Comparison of ENCODE assay signal across 29 cellular contexts in genomic region chr15:95664435-95664834, GRCh38.
DNase-seq lines count a peak whose midpoint lies in the region; ATAC-seq, FAIRE-seq and TF ChIP-seq lines count a peak whose summit lies in the region.
"Had no signal": no experiment of that assay in that cellular context is flagged by ENCODE, and none has a peak within 500 bp of the region (broad histone marks: within the 10 kb centered on the region; RNA-seq: fewer than 3 reads in every experiment).

No MANE protein-coding gene starts in this region.

- H4K20me1 ChIP-seq in HepG2 (ENCODE audit: insufficient read depth, low read length), result no peaks in the 10 kb centered on the region
- H4K20me1 ChIP-seq in fibroblast of lung (ENCODE audit: control insufficient read depth, extremely low read depth, insufficient read depth, low read length), result no peaks in the 10 kb centered on the region

- no peak overlapping the region for H3K4me2 ChIP-seq in HepG2 (ENCODE audit: low read depth, low read length)
- peak overlapping the region; percentile 20 for H3K4me2 ChIP-seq in fibroblast of lung (ENCODE audit: extremely low read depth, insufficient read depth, low read length)
- H3K4me2 ChIP-seq: A549 had no signal

- H3K9me3 ChIP-seq in liver (ENCODE audit: control insufficient read depth in 4 of 4, low read length in 3 of 4), result no peaks in the 10 kb centered on the region
- H3K9me3 ChIP-seq in HepG2 (ENCODE audit: low read length), result peaks cover 54% of the 10 kb centered on the region
- H3K9me3 ChIP-seq in fibroblast of lung (ENCODE audit: control insufficient read depth, insufficient read depth, low read depth, low read length), result no peaks in the 10 kb centered on the region
- no peaks in the 10 kb centered on the region for H3K9me3 ChIP-seq in tibial nerve

- H3K4me1 ChIP-seq in liver (ENCODE audit: control insufficient read depth in 4 of 4, insufficient read depth in 4 of 4, low read length in 3 of 4), result peaks cover 6 to 41% (median 31%) of the 10 kb centered on the region in 4 donors
- H3K4me1 ChIP-seq in HepG2 (ENCODE audit: insufficient read depth, low read length), result no peaks in the 10 kb centered on the region
- peaks cover 8% of the 10 kb centered on the region for H3K4me1 ChIP-seq in fibroblast of lung (ENCODE audit: control insufficient read depth, extremely low read depth, insufficient read depth, low read length)
- H3K4me1 ChIP-seq in tibial nerve, result peaks cover 0 to 48% (median 8%) of the 10 kb centered on the region in 4 donors
- H3K4me1 ChIP-seq: A549 had no signal

- peak overlapping the region in 1 of 3 donors; percentile 7 for H3K4me3 ChIP-seq in liver (ENCODE audit: low read depth in 1 of 3, low read length in 3 of 3)
- no peak overlapping the region for H3K4me3 ChIP-seq in HepG2 (replicated peaks in 1 of 3; ENCODE audit: insufficient read depth in 1 of 3, low read depth in 2 of 3, low read length in 3 of 3)
- no peak overlapping the region for H3K4me3 ChIP-seq in fibroblast of lung (replicated peaks in 1 of 4; ENCODE audit: control extremely low read depth in 1 of 4, insufficient read depth in 1 of 4, low read depth in 3 of 4, low read length in 4 of 4)
- H3K4me3 ChIP-seq in tibial nerve, result no peak overlapping the region
- H3K4me3 ChIP-seq: A549 had no signal

- peak; percentile 39 to 65 for TF ChIP-seq RAD21 in liver (IDR thresholded peaks at IDR 0.05)
- no peak for TF ChIP-seq RAD21 in HepG2 (CRISPR knock-in tag; IDR thresholded peaks at IDR 0.05)

- H3K4me1 Mint-ChIP-seq in neural crest cell, result peaks cover 47% of the 10 kb centered on the region
- H3K4me1 Mint-ChIP-seq: stimulated activated naive B cell treated with anti-CD40 and anti-IgM and Interleukin-4, amounts not matched to agents 10 μg/mL and 1 μg/mL and 100 μg/mL, for 72 hours had no signal

- ATAC-seq in HepG2 (no peak), GM18511 (IDR thresholded peaks at IDR 0.05; ENCODE audit: unreplicated experiment) (no peak)
- no peak for ATAC-seq in activated CD4-positive, CD25-positive, alpha-beta regulatory T cell treated with anti-CD3 and anti-CD28 coated beads, Interleukin-2, amount 50 U/mL, for 24 hours
- ATAC-seq: A549; naive thymus-derived CD4-positive, alpha-beta T cell; stimulated activated naive B cell treated with anti-CD40 and anti-IgM and Interleukin-4, amounts not matched to agents 10 μg/mL and 1 μg/mL and 100 μg/mL, for 72 hours had no signal

- in situ Hi-C loops in HepG2 (cut with HindIII; ENCODE audit: extremely low pct_ligation_motif_present, low pct_unique_long_range_greater_than_20kb), result no loop called here

- H3K9me3 Mint-ChIP-seq in neural crest cell, result no peaks in the 10 kb centered on the region
- H3K9me3 Mint-ChIP-seq: activated CD4-positive, alpha-beta T cell treated with anti-CD3 and anti-CD28 coated beads, Interleukin-2, amount 10 ng/mL, durations not matched to agents 24 days and 14 days; CD4-positive, alpha-beta T cell; naive thymus-derived CD4-positive, alpha-beta T cell; type B pancreatic cell had no signal

- POLR2A ChIA-PET in HepG2 (lab: Yijun Ruan, JAX), result no interaction called here

- H3K36me3 ChIP-seq in liver (ENCODE audit: control insufficient read depth in 4 of 4, insufficient read depth in 3 of 4, low read depth in 1 of 4, low read length in 3 of 4) (no peaks in the 10 kb centered on the region), HepG2 (replicated peaks in 1 of 2; ENCODE audit: control insufficient read depth in 1 of 2, insufficient read depth in 2 of 2, low read length in 2 of 2) (no peaks in the 10 kb centered on the region), fibroblast of lung (ENCODE audit: control insufficient read depth, insufficient read depth, low read length) (no peaks in the 10 kb centered on the region), tibial nerve (no peaks in the 10 kb centered on the region)

- TF ChIP-seq POLR2A in HepG2 (IDR thresholded peaks at IDR 0.05; ENCODE audit: insufficient read depth in 1 of 2, low read depth in 2 of 2, low read length in 2 of 2) (no peak), tibial nerve (IDR thresholded peaks at IDR 0.05) (no peak)

- H3K27ac ChIP-seq in liver (ENCODE audit: low read depth in 1 of 2, low read length in 2 of 2) (peak overlapping the region; percentile 14 to 63), HepG2 (ENCODE audit: extremely low read length, insufficient read depth, low read length) (no peak overlapping the region), fibroblast of lung (ENCODE audit: insufficient read depth, low read length) (no peak overlapping the region), tibial nerve (peak overlapping the region in 2 of 4 donors; percentile 20 to 65)
- H3K27ac ChIP-seq: A549 had no signal

- no peak overlapping the region for H3K4me3 Mint-ChIP-seq in neural crest cell
- H3K4me3 Mint-ChIP-seq: activated CD4-positive, alpha-beta T cell treated with anti-CD3 and anti-CD28 coated beads, Interleukin-2, amount 10 ng/mL, durations not matched to agents 24 days and 14 days; activated naive CD8-positive, alpha-beta T cell; CD4-positive, alpha-beta T cell; naive thymus-derived CD4-positive, alpha-beta T cell; stimulated activated naive B cell treated with anti-CD40 and anti-IgM and Interleukin-4, amounts not matched to agents 10 μg/mL and 1 μg/mL and 100 μg/mL, for 72 hours; type B pancreatic cell had no signal

- no peaks in the 10 kb centered on the region for H3K79me2 ChIP-seq in HepG2 (ENCODE audit: insufficient read depth, low read length)
- no peaks in the 10 kb centered on the region for H3K79me2 ChIP-seq in fibroblast of lung (ENCODE audit: control insufficient read depth, insufficient read depth, low read length)

- no TSS peak for BruUV-seq in HepG2 (replicated peaks; lab: Mats Ljungman, UMichigan)

- H2AFZ ChIP-seq in HepG2 (ENCODE audit: low read length), result no peak overlapping the region
- no peak overlapping the region for H2AFZ ChIP-seq in fibroblast of lung (ENCODE audit: low read length)

- 26% methylated on average over 3 of the region's 3 CpGs for WGBS in liver
- 0% methylated on average over 3 of the region's 3 CpGs for WGBS in HepG2 (ENCODE audit: low lambda C conversion rate)
- 18 to 22% methylated on average over 3 of the region's 3 CpGs for WGBS in tibial nerve, 2 donors

- H3K27ac Mint-ChIP-seq in neural crest cell (ENCODE audit: unreplicated experiment), result peak overlapping the region; percentile 90
- H3K27ac Mint-ChIP-seq: activated CD4-positive, alpha-beta T cell treated with anti-CD3 and anti-CD28 coated beads, Interleukin-2, amount 10 ng/mL, durations not matched to agents 24 days and 14 days; activated naive CD8-positive, alpha-beta T cell; CD4-positive, alpha-beta T cell; naive thymus-derived CD4-positive, alpha-beta T cell; stimulated activated naive B cell treated with anti-CD40 and anti-IgM and Interleukin-4, amounts not matched to agents 10 μg/mL and 1 μg/mL and 100 μg/mL, for 72 hours; type B pancreatic cell had no signal

- intact Hi-C loops in HepG2 (cut with micrococcal nuclease; ENCODE audit: unreplicated experiment), result no loop called here

- H3K36me3 Mint-ChIP-seq in neural crest cell (ENCODE audit: low read depth), result no peaks in the 10 kb centered on the region
- H3K36me3 Mint-ChIP-seq: activated naive CD8-positive, alpha-beta T cell; naive thymus-derived CD4-positive, alpha-beta T cell; stimulated activated naive B cell treated with anti-CD40 and anti-IgM and Interleukin-4, amounts not matched to agents 10 μg/mL and 1 μg/mL and 100 μg/mL, for 72 hours; type B pancreatic cell had no signal

- H3K27me3 ChIP-seq in liver (ENCODE audit: control insufficient read depth in 4 of 4, insufficient read depth in 4 of 4, low read length in 3 of 4) (no peaks in the 10 kb centered on the region), HepG2 (ENCODE audit: control insufficient read depth in 1 of 2, insufficient read depth in 2 of 2, low read length in 2 of 2) (no peaks in the 10 kb centered on the region; a peak in 1 of 5 replicates), fibroblast of lung (ENCODE audit: control insufficient read depth, insufficient read depth, low read length) (no peaks in the 10 kb centered on the region), tibial nerve (no peaks in the 10 kb centered on the region)

- DNase-seq in HepG2 (ENCODE audit: low spot score) (no peak), fibroblast of lung (ENCODE audit: low read depth in 2 of 2) (peak; percentile 44 to 74), neural crest cell (ENCODE audit: low read depth, low spot score) (no peak), tibial nerve (ENCODE audit: low spot score in 2 of 2) (no peak), activated gamma-delta T cell treated with Interleukin-2 at 50 U/mL for 16 hours (no peak)
- DNase-seq: activated CD4-positive, alpha-beta T cell treated with anti-CD3 and anti-CD28 coated beads, Interleukin-2, amount 10 ng/mL, durations not matched to agents 24 days and 14 days; activated effector memory CD4-positive, alpha-beta T cell treated with Interleukin-2 at 50 U/mL for 16 hours; activated T-cell treated with anti-CD3 and anti-CD28 coated beads, Interleukin-2, amount 50 U/mL, for 1 hour; CD4-positive, alpha-beta T cell; effector CD8-positive, alpha-beta T cell; glutamatergic neuron; HCEC 1CT; Karpas-422; midbrain; MV-4-11; naive thymus-derived CD4-positive, alpha-beta T cell; NCI-H446 treated with DMSO at 0.1 percent for 48 hours; NCI-H82; small intestine; stimulated activated naive B cell treated with anti-CD40 and anti-IgM and Interleukin-4, amounts not matched to agents 10 μg/mL and 1 μg/mL and 100 μg/mL, for 72 hours; substantia nigra had no signal

- no peak for TF ChIP-seq CTCF in liver (IDR thresholded peaks at IDR 0.05; ENCODE audit: low read depth, low read length, missing input control)
- no peak for TF ChIP-seq CTCF in HepG2 (CRISPR knock-in tag; IDR thresholded peaks at IDR 0.05)
- no peak for TF ChIP-seq CTCF in fibroblast of lung (conservative IDR thresholded peaks at IDR 0.05 in 1 of 2, IDR thresholded peaks at IDR 0.05 in 1 of 2; ENCODE audit: low read depth in 1 of 2, low read length in 2 of 2)
- no peak for TF ChIP-seq CTCF in neural crest cell (conservative IDR thresholded peaks at IDR 0.05)
- TF ChIP-seq CTCF in tibial nerve (IDR thresholded peaks at IDR 0.05), result no peak

- H3K9ac ChIP-seq in liver (ENCODE audit: low read depth in 1 of 2, low read length in 2 of 2), result no peak overlapping the region
- H3K9ac ChIP-seq in HepG2 (ENCODE audit: insufficient read depth, low read depth, low read length), result no peak overlapping the region
- H3K9ac ChIP-seq in fibroblast of lung (ENCODE audit: insufficient read depth, low read length), result no peak overlapping the region

- CTCF ChIA-PET in HepG2 (lab: Yijun Ruan, JAX; ENCODE audit: low intra/inter-chr PET ratio, low total read pairs), result no interaction called here

- no peak for TF ChIP-seq EP300 in HepG2 (IDR thresholded peaks at IDR 0.05; ENCODE audit: low read depth in 2 of 2, low read length in 2 of 2)
- TF ChIP-seq EP300 in HepG2 (CRISPR knock-in tag; IDR thresholded peaks at IDR 0.05; ENCODE audit: borderline replicate concordance), result no peak
- peak in 1 of 2 donors; percentile 24 for TF ChIP-seq EP300 in tibial nerve (IDR thresholded peaks at IDR 0.05)

- no peaks in the 10 kb centered on the region for H3K27me3 Mint-ChIP-seq in neural crest cell (ENCODE audit: low read depth)
- H3K27me3 Mint-ChIP-seq: stimulated activated naive B cell treated with anti-CD40 and anti-IgM and Interleukin-4, amounts not matched to agents 10 μg/mL and 1 μg/mL and 100 μg/mL, for 72 hours had no signal

- FAIRE-seq in HepG2 (lab: Jason Lieb, UNC), result no peak
- FAIRE-seq: A549, colon, GM18507, small intestine had no signal

TF ChIP-seq in HepG2, 621 proteins besides CTCF, POLR2A, EP300 and RAD21 (continues in another document):
- TF ChIP-seq ZNF460 (CRISPR knock-in tag; IDR thresholded peaks at IDR 0.05; ENCODE audit: borderline replicate concordance), result no peak

Comparison
In these comparisons a context has a peak if more than half of its experiments do, and no peak if none do; other contexts are left out.
1. H3K27ac ChIP-seq: peak in liver (2 of 2); none in HepG2 (single experiment) and fibroblast of lung (single experiment).
2. DNase-seq: peak in fibroblast of lung (2 of 2); none in HepG2 (single experiment), neural crest cell (single experiment), tibial nerve (0 of 2) and activated gamma-delta T cell treated with Interleukin-2 at 50 U/mL for 16 hours (single experiment).